ENCODE assay signal across 11 cellular contexts in the genomic region with DNA sequence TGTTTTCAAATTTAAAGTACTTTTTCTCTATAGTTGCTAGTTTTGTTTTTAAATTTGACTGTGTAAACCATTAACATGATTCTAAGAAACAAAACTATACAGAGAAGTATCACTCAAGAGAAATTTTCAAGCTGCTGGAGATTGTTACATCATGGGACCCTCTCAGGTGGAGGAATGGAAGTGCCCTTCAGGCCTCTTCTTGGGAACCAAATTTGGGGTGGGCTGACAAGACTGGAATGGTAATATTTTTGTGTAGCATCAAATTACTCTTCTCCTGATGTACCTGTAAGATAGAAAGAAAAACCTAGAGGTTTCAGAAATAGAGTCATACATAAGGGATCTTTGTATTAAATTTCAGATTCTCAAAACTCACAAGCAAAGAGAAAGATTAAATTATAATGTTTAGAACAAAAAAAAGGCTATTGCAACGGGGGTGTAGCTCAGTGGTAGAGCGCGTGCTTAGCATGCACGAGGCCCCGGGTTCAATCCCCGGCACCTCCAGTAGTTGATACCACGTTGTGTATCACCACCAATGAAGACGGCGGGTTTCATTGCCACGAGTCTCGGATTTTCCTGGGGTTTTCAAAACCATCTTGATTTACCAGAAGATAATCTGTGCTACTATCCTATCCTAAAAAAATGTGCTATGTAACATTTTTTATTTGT.
DNase-seq lines count a peak whose midpoint lies in the region; ATAC-seq and TF ChIP-seq lines count a peak whose summit lies in the region.
"Had no signal": no experiment of that assay in that cellular context is flagged by ENCODE, and none has a peak within 500 bp of the region (broad histone marks: within the 10 kb centered on the region; RNA-seq: fewer than 3 reads in every experiment).

No MANE protein-coding gene starts in this region.

- no peaks in the 10 kb centered on the region; a peak in 1 of 5 replicates for H3K9me3 Mint-ChIP-seq in H9
- H3K9me3 Mint-ChIP-seq: type B pancreatic cell had no signal

- H3K4me2 ChIP-seq in H9 (ENCODE audit: insufficient read depth, insufficient read length, low read length) (no peak overlapping the region), OCI-LY3 (ENCODE audit: low read length) (peak overlapping the region; percentile 54), MM.1S (ENCODE audit: low read depth, low read length) (no peak overlapping the region)

- H3K27me3 Mint-ChIP-seq in H9 (ENCODE audit: low read depth), result peaks cover 16% of the 10 kb centered on the region

- H2BK12ac ChIP-seq in H9 (ENCODE audit: insufficient read length, low read depth, low read length), result no peak overlapping the region

- no peak overlapping the region for H2BK120ac ChIP-seq in H9 (ENCODE audit: low read depth, low read length, poor library complexity, severe bottlenecking)

- no peaks in the 10 kb centered on the region for H4K20me1 ChIP-seq in H9 (ENCODE audit: control insufficient read depth, insufficient read depth, insufficient read length)
- no peaks in the 10 kb centered on the region for H4K20me1 ChIP-seq in OCI-LY3 (ENCODE audit: insufficient read depth, low read length)
- H4K20me1 ChIP-seq in MM.1S (ENCODE audit: insufficient read depth, low read length), result no peaks in the 10 kb centered on the region

- peaks cover 4 to 10% of the 10 kb centered on the region in 2 experiments; a peak in 3 of 4 replicates for H3K4me1 Mint-ChIP-seq in H9
- H3K4me1 Mint-ChIP-seq: brain had no signal

- no peaks in the 10 kb centered on the region for H3K79me1 ChIP-seq in H9 (ENCODE audit: insufficient read depth, low read depth, low read length, poor library complexity, severe bottlenecking)

- H2AFZ ChIP-seq in H9 (ENCODE audit: low read length) (no peak overlapping the region), OCI-LY3 (ENCODE audit: low read depth, low read length) (no peak overlapping the region), MM.1S (ENCODE audit: low read length) (no peak overlapping the region)

- no peak overlapping the region for H4K5ac ChIP-seq in H9 (ENCODE audit: insufficient read length, low read depth, low read length)

- no peak overlapping the region for H3K18ac ChIP-seq in H9 (ENCODE audit: insufficient read length, low read depth, low read length)

- no peak overlapping the region for H3K27ac Mint-ChIP-seq in H9
- H3K27ac Mint-ChIP-seq: brain, type B pancreatic cell had no signal

- no peak for ATAC-seq in GM21360 (IDR thresholded peaks at IDR 0.05; ENCODE audit: unreplicated experiment)
- no peak for ATAC-seq in HG02759 (IDR thresholded peaks at IDR 0.05; ENCODE audit: unreplicated experiment)

- no peak overlapping the region for H2BK15ac ChIP-seq in H9 (ENCODE audit: low read depth, low read length)

- no peak overlapping the region for H2BK20ac ChIP-seq in H9 (ENCODE audit: low read depth, low read length, poor library complexity, severe bottlenecking)

- H3K9me3 ChIP-seq in BE2C (no peaks in the 10 kb centered on the region), H9 (ENCODE audit: control insufficient read depth, low read depth, low read length) (no peaks in the 10 kb centered on the region), OCI-LY3 (ENCODE audit: insufficient read depth, low read length) (no peaks in the 10 kb centered on the region), MM.1S (replicated peaks; ENCODE audit: insufficient read depth, low read length) (no peaks in the 10 kb centered on the region)

- TF ChIP-seq CTCF in BE2C (IDR thresholded peaks at IDR 0.05; ENCODE audit: low read depth, low read length), result no peak
- no peak for TF ChIP-seq CTCF in H9 (conservative IDR thresholded peaks at IDR 0.05)
- no peak for TF ChIP-seq CTCF in OCI-LY3 (IDR thresholded peaks at IDR 0.05; ENCODE audit: low read depth, low read length)
- no peak for TF ChIP-seq CTCF in MM.1S (IDR thresholded peaks at IDR 0.05; ENCODE audit: low read length)

- H3K14ac ChIP-seq in H9 (ENCODE audit: insufficient read depth, low read length), result no peak overlapping the region

- H3T11ph ChIP-seq in H9 (ENCODE audit: low read length), result no peak overlapping the region

- H4K91ac ChIP-seq in H9 (ENCODE audit: insufficient read length, low read depth, low read length), result no peak overlapping the region

- no peaks in the 10 kb centered on the region for H3K23me2 ChIP-seq in H9 (ENCODE audit: insufficient read length, low read depth, low read length, poor library complexity, severe bottlenecking)

- peak; percentile 62 for DNase-seq in BE2C
- DNase-seq in H9, result peak; percentile 69
- peak; percentile 24 for DNase-seq in dermis blood vessel endothelial cell
- DNase-seq in MM.1S, result no peak
- DNase-seq in NCI-H2029 (lab: John Stamatoyannopoulos, UW), result no peak
- DNase-seq: NCI-H1930 had no signal

- H3K79me2 ChIP-seq in H9 (ENCODE audit: insufficient read depth, low read length) (no peaks in the 10 kb centered on the region), OCI-LY3 (ENCODE audit: low read length) (no peaks in the 10 kb centered on the region), MM.1S (ENCODE audit: low read length) (no peaks in the 10 kb centered on the region)

- H2AK5ac ChIP-seq in H9 (ENCODE audit: insufficient read length, low read length), result no peak overlapping the region

- H3K4me1 ChIP-seq in BE2C (no peaks in the 10 kb centered on the region), H9 (ENCODE audit: insufficient read depth, low read length) (no peaks in the 10 kb centered on the region), OCI-LY3 (ENCODE audit: low read length) (peaks cover 3% of the 10 kb centered on the region; the same call in 1 of the 2 replicates), MM.1S (ENCODE audit: low read length) (no peaks in the 10 kb centered on the region)

- H3K4me3 Mint-ChIP-seq in H9, result peak overlapping the region; percentile 38 to 72; a peak in 4 of 5 replicates
- H3K4me3 Mint-ChIP-seq: brain, type B pancreatic cell had no signal

- H3K27me3 ChIP-seq in BE2C, result no peaks in the 10 kb centered on the region; the same call in 1 of the 2 replicates
- no peaks in the 10 kb centered on the region for H3K27me3 ChIP-seq in H9 (ENCODE audit: insufficient read depth, low read length)
- H3K27me3 ChIP-seq in OCI-LY3 (ENCODE audit: low read depth, low read length), result no peaks in the 10 kb centered on the region
- H3K27me3 ChIP-seq in MM.1S (replicated peaks; ENCODE audit: insufficient read depth, low read length), result no peaks in the 10 kb centered on the region

- H3K23ac ChIP-seq in H9 (ENCODE audit: insufficient read length, low read depth, low read length), result no peak overlapping the region

- no peak overlapping the region for H3K56ac ChIP-seq in H9 (ENCODE audit: insufficient read length, low read depth, low read length)

- no peaks in the 10 kb centered on the region for H3K36me3 Mint-ChIP-seq in H9 (ENCODE audit: insufficient read depth in 1 of 3, low read depth in 3 of 3)
- H3K36me3 Mint-ChIP-seq: brain, type B pancreatic cell had no signal

- no peak overlapping the region for H2BK5ac ChIP-seq in H9 (ENCODE audit: insufficient read length, low read length)

- no peak overlapping the region for H3K9ac ChIP-seq in H9 (ENCODE audit: extremely low read depth, insufficient read length, low read length)
- H3K9ac ChIP-seq in OCI-LY3 (ENCODE audit: low read length), result no peak overlapping the region
- no peak overlapping the region for H3K9ac ChIP-seq in MM.1S (ENCODE audit: low read length)

- no peaks in the 10 kb centered on the region for H3K36me3 ChIP-seq in BE2C
- no peaks in the 10 kb centered on the region for H3K36me3 ChIP-seq in OCI-LY3 (replicated peaks; ENCODE audit: low read depth, low read length)
- no peaks in the 10 kb centered on the region for H3K36me3 ChIP-seq in MM.1S (replicated peaks; ENCODE audit: insufficient read depth, low read length)

- WGBS in H9 (ENCODE audit: extremely low coverage, insufficient read length, low lambda C conversion rate), result no CpG with 5 or more reads among the region's 11 CpGs

- H3K9me2 ChIP-seq in MM.1S (replicated peaks; ENCODE audit: insufficient read depth, low read length), result no peaks in the 10 kb centered on the region

- no peak overlapping the region for H3K4ac ChIP-seq in H9 (ENCODE audit: low read depth, low read length)

- no peak overlapping the region for H4K8ac ChIP-seq in H9 (replicated peaks; ENCODE audit: insufficient read length, low read depth, low read length)

- no peaks in the 10 kb centered on the region for H3F3A ChIP-seq in MM.1S (ENCODE audit: insufficient read depth, low read length)

- H3K4me3 ChIP-seq in BE2C (ENCODE audit: low read depth, low read length) (no peak overlapping the region), OCI-LY3 (ENCODE audit: low read length) (peak overlapping the region; percentile 47; the same call in 1 of the 2 replicates), MM.1S (ENCODE audit: low read length) (no peak overlapping the region)

- H3K27ac ChIP-seq in H9 (ENCODE audit: insufficient read length, low read depth, low read length) (no peak overlapping the region), OCI-LY3 (ENCODE audit: low read length) (no peak overlapping the region), MM.1S (ENCODE audit: low read length) (no peak overlapping the region)

Comparison
In these comparisons a context has a peak if more than half of its experiments do, and no peak if none do; other contexts are left out.
1. DNase-seq: peak in BE2C (single experiment), H9 (single experiment) and dermis blood vessel endothelial cell (single experiment); none in MM.1S (single experiment) and NCI-H2029 (single experiment).